1 cellular context compared by ENCODE assay signal in genomic region chr10:44388641-44389040, GRCh38.
TF ChIP-seq lines count a peak whose summit lies in the region.

No MANE protein-coding gene starts in this region.

TF ChIP-seq in HepG2, 621 proteins besides CTCF, POLR2A, EP300 and RAD21:
- TF ChIP-seq ZBTB46 (CRISPR knock-in tag; IDR thresholded peaks at IDR 0.05; ENCODE audit: borderline replicate concordance), result no peak
- no peak for TF ChIP-seq ATF3 (CRISPR knock-in tag; IDR thresholded peaks at IDR 0.05)
- no peak for TF ChIP-seq HMG20A (CRISPR knock-in tag; IDR thresholded peaks at IDR 0.05; ENCODE audit: borderline replicate concordance)
- TF ChIP-seq, protein P1, sequence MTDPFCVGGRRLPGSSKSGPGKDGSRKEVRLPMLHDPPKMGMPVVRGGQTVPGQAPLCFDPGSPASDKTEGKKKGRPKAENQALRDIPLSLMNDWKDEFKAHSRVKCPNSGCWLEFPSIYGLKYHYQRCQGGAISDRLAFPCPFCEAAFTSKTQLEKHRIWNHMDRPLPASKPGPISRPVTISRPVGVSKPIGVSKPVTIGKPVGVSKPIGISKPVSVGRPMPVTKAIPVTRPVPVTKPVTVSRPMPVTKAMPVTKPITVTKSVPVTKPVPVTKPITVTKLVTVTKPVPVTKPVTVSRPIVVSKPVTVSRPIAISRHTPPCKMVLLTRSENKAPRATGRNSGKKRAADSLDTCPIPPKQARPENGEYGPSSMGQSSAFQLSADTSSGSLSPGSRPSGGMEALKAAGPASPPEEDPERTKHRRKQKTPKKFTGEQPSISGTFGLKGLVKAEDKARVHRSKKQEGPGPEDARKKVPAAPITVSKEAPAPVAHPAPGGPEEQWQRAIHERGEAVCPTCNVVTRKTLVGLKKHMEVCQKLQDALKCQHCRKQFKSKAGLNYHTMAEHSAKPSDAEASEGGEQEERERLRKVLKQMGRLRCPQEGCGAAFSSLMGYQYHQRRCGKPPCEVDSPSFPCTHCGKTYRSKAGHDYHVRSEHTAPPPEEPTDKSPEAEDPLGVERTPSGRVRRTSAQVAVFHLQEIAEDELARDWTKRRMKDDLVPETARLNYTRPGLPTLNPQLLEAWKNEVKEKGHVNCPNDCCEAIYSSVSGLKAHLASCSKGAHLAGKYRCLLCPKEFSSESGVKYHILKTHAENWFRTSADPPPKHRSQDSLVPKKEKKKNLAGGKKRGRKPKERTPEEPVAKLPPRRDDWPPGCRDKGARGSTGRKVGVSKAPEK (CRISPR knock-in tag; IDR thresholded peaks at IDR 0.05; ENCODE audit: borderline replicate concordance), result no peak
- TF ChIP-seq RXRB (CRISPR knock-in tag; IDR thresholded peaks at IDR 0.05; ENCODE audit: borderline replicate concordance), result no peak
- no peak for TF ChIP-seq ZC3H13 (CRISPR knock-in tag; IDR thresholded peaks at IDR 0.05)
- TF ChIP-seq XRCC5 (optimal IDR thresholded peaks at IDR 0.05; ENCODE audit: low read length), result no peak
- no peak for TF ChIP-seq TSC22D2 (CRISPR knock-in tag; IDR thresholded peaks at IDR 0.05; ENCODE audit: borderline replicate concordance)
- no peak for TF ChIP-seq NR3C1 (CRISPR knock-in tag; IDR thresholded peaks at IDR 0.05)
- TF ChIP-seq NRL (CRISPR knock-in tag; IDR thresholded peaks at IDR 0.05; ENCODE audit: borderline replicate concordance), result no peak
- no peak for TF ChIP-seq ELF3 (CRISPR knock-in tag; IDR thresholded peaks at IDR 0.05)
- TF ChIP-seq ZNF792 (CRISPR knock-in tag; IDR thresholded peaks at IDR 0.05), result no peak
- no peak for TF ChIP-seq ZNF331 (CRISPR knock-in tag; IDR thresholded peaks at IDR 0.05)
- no peak for TF ChIP-seq ZBTB7B (CRISPR knock-in tag; IDR thresholded peaks at IDR 0.05)
- TF ChIP-seq ZNF703 (CRISPR knock-in tag; IDR thresholded peaks at IDR 0.05; ENCODE audit: borderline replicate concordance), result no peak
